ENCODE assay signal across 1 cellular context in genomic region chr11:95606824-95607223, GRCh38.
TF ChIP-seq lines count a peak whose summit lies in the region.

No MANE protein-coding gene starts in this region.

TF ChIP-seq in K562, 482 proteins besides CTCF, POLR2A, EP300 and RAD21 (continued from another document):
- no peak for TF ChIP-seq MGA (IDR thresholded peaks at IDR 0.05)
- TF ChIP-seq ZKSCAN3 (CRISPR knock-in tag; IDR thresholded peaks at IDR 0.05), result no peak
- TF ChIP-seq MECOM (CRISPR knock-in tag; IDR thresholded peaks at IDR 0.05), result peak; percentile 70; the same call in 1 of the 2 replicates
- TF ChIP-seq FIP1L1 (IDR thresholded peaks at IDR 0.05; ENCODE audit: low read depth, low read length, poor library complexity, severe bottlenecking), result no peak
- no peak for TF ChIP-seq RHOXF2B (CRISPR knock-in tag; conservative IDR thresholded peaks at IDR 0.05)
- no peak for TF ChIP-seq DACH1 (IDR thresholded peaks at IDR 0.05; ENCODE audit: partially characterized antibody)
- no peak for TF ChIP-seq TCF3 (CRISPR knock-in tag; IDR thresholded peaks at IDR 0.05)
- no peak for TF ChIP-seq ZNF324 (CRISPR knock-in tag; IDR thresholded peaks at IDR 0.05)
- TF ChIP-seq POLR2AphosphoS5 (IDR thresholded peaks at IDR 0.05; ENCODE audit: control insufficient read depth, insufficient read depth, low read depth, low read length), result no peak
- TF ChIP-seq PBX2 (CRISPR knock-in tag; IDR thresholded peaks at IDR 0.05; ENCODE audit: low read depth), result no peak
- TF ChIP-seq PBX2 (tag; conservative IDR thresholded peaks at IDR 0.05; ENCODE audit: low read depth), result 0 out of 2 replicates have a peak, but pooled peaks have one; percentile 30
- TF ChIP-seq AFF1 (IDR thresholded peaks at IDR 0.05; ENCODE audit: low read depth in 1 of 2, partially characterized antibody in 2 of 2), result no peak
- TF ChIP-seq MEIS2 (IDR thresholded peaks at IDR 0.05; ENCODE audit: partially characterized antibody), result peak; percentile 55
- TF ChIP-seq NFXL1 (CRISPR knock-in tag; IDR thresholded peaks at IDR 0.05), result no peak
- TF ChIP-seq SMAD2 (IDR thresholded peaks at IDR 0.05; ENCODE audit: low read depth, low read length), result no peak
- TF ChIP-seq EGR1 (conservative IDR thresholded peaks at IDR 0.05), result no peak
- no peak for TF ChIP-seq RNF2 (IDR thresholded peaks at IDR 0.05)
- no peak for TF ChIP-seq RBM17 (IDR thresholded peaks at IDR 0.05; ENCODE audit: borderline replicate concordance, low read depth, low read length)
- TF ChIP-seq ZNF764 (CRISPR knock-in tag; IDR thresholded peaks at IDR 0.05; ENCODE audit: low read depth), result no peak
- no peak for TF ChIP-seq ZBTB33 (CRISPR knock-in tag; IDR thresholded peaks at IDR 0.05)
